In genomic region chr12:89525002-89525823, GRCh38 we compare ENCODE assay signal across 8 cellular contexts. TPM values are rescaled to one million over a fixed set of nuclear protein-coding genes. Genes with fewer than 3 reads are reported as not detected.
DNase-seq lines count a peak whose midpoint lies in the region; ATAC-seq and TF ChIP-seq lines count a peak whose summit lies in the region.

No MANE protein-coding gene starts in this region.

- H3F3A ChIP-seq in OCI-LY1 (ENCODE audit: insufficient read depth, low read length) = peaks cover 10% of the 10 kb centered on the region

- no peaks in the 10 kb centered on the region for H3K9me2 ChIP-seq in OCI-LY1 (ENCODE audit: low read depth, low read length)

- H3K4me3 ChIP-seq in OCI-LY1 (ENCODE audit: low read depth, low read length, poor library complexity, severe bottlenecking) (peak overlapping the region; percentile 91), ovary (peak overlapping the region; percentile 53), urinary bladder (ENCODE audit: low read depth, low read length) (peak overlapping the region; percentile 92)

- peak overlapping the region; percentile 78 for H3K9ac ChIP-seq in OCI-LY1 (ENCODE audit: low read length)

- H3K4me2 ChIP-seq in OCI-LY1 (ENCODE audit: low read length) = peak overlapping the region; percentile 90

- H3K36me3 ChIP-seq in OCI-LY1 (ENCODE audit: insufficient read depth, low read length) (peaks cover 9% of the 10 kb centered on the region), ovary (no peaks in the 10 kb centered on the region), urinary bladder (ENCODE audit: insufficient read depth) (no peaks in the 10 kb centered on the region)

- no peak for TF ChIP-seq EP300 in ovary (IDR thresholded peaks at IDR 0.05)

- H3K27me3 ChIP-seq in OCI-LY1 (ENCODE audit: insufficient read depth, low read length) (no peaks in the 10 kb centered on the region), ovary (no peaks in the 10 kb centered on the region)

- H3K79me2 ChIP-seq in OCI-LY1 (ENCODE audit: insufficient read depth, low read length) = 0 out of 2 replicates have a peak, but pooled peaks cover 6% of the 10 kb centered on the region

- TF ChIP-seq POLR2A in ovary (IDR thresholded peaks at IDR 0.05) = no peak

- peak; percentile 32 for DNase-seq in AG08395 (ENCODE audit: low spot score)
- peak; percentile 52 for DNase-seq in activated naive CD4-positive, alpha-beta T cell treated with Interleukin-2 at 50 U/mL for 16 hours
- DNase-seq in glomerular visceral epithelial cell (ENCODE audit: extremely low spot score) = peak; percentile 23
- peak; percentile 46 to 68 (median 58) for DNase-seq in ovary

- 0 to 1% (median 0%) methylated on average over 58 to 67 of the region's 67 CpGs for WGBS in ovary, 3 donors
- WGBS in urinary bladder = under 1% methylated on average over 67 of the region's 67 CpGs

- intact Hi-C loops in ovary (cut with DNase I) = loop anchor here in 3 of 4 donors (5.0 to 10.0 kb wide), 3 partner anchors 50 to 510 kb away; no protein-coding TSS in a partner anchor

- peak overlapping the region; percentile 58 for H3K27ac ChIP-seq in OCI-LY1 (ENCODE audit: low read depth, low read length, poor library complexity, severe bottlenecking)
- H3K27ac ChIP-seq in ovary = peak overlapping the region; percentile 83 to 84
- peak overlapping the region; percentile 93 for H3K27ac ChIP-seq in urinary bladder (ENCODE audit: low read depth)

- TF ChIP-seq CTCF in OCI-LY1 (IDR thresholded peaks at IDR 0.05; ENCODE audit: low read length) = no peak
- no peak for TF ChIP-seq CTCF in ovary (IDR thresholded peaks at IDR 0.05)

- H4K20me1 ChIP-seq in OCI-LY1 (ENCODE audit: insufficient read depth, low read length) = no peaks in the 10 kb centered on the region

- peak; percentile 21 for ATAC-seq in GM18868 (IDR thresholded peaks at IDR 0.05; ENCODE audit: unreplicated experiment)
- ATAC-seq in HG03095 (IDR thresholded peaks at IDR 0.05; ENCODE audit: unreplicated experiment) = peak; percentile 26

- H3K9me3 ChIP-seq in OCI-LY1 (ENCODE audit: low read length) = no peaks in the 10 kb centered on the region
- H3K9me3 ChIP-seq in ovary = no peaks in the 10 kb centered on the region

- H2AFZ ChIP-seq in OCI-LY1 (ENCODE audit: low read length) = peak overlapping the region; percentile 10

- H3K4me1 ChIP-seq in OCI-LY1 (ENCODE audit: insufficient read depth, low read length, severe bottlenecking) (peaks cover 46% of the 10 kb centered on the region), ovary (ENCODE audit: insufficient read depth) (peaks cover 10% of the 10 kb centered on the region), urinary bladder (ENCODE audit: insufficient read depth) (peaks cover 1% of the 10 kb centered on the region)

RNA-seq across cellular contexts. Expression of gene GALNT4, which starts 0.6 kb away (rescaled TPM):
- total RNA-seq in ovary (10 to 100 TPM in 1 of 7 donors, 1 to 10 TPM in 6; 2.7 to 12.5 (median 4.9) TPM), urinary bladder (17.7 TPM)
- polyA plus RNA-seq in ovary (1 to 10 TPM; 2.0 to 5.3 TPM), urinary bladder (3.6 TPM)

RNA-seq across cellular contexts. Expression of gene POC1B, which starts 0.6 kb away (rescaled TPM):
- total RNA-seq in ovary = 10 to 100 TPM; 11.4 to 29.2 (median 21.2) TPM
- polyA plus RNA-seq in ovary = 10 to 100 TPM in 1 of 2 donors, 1 to 10 TPM in 1; 8.5 to 10.5 TPM
- 41.1 TPM for total RNA-seq in urinary bladder
- polyA plus RNA-seq in urinary bladder = 10.5 TPM

Comparison
In these comparisons a context has a peak if more than half of its experiments do, and no peak if none do; other contexts are left out.
1. Peak in every context shown above with its lines: DNase-seq, ATAC-seq, H3K4me3 ChIP-seq and H3K27ac ChIP-seq.